In genomic region chr16:74296120-74296464, GRCh38 we compare ENCODE assay signal across 1 cellular context.
TF ChIP-seq lines count a peak whose summit lies in the region.

No MANE protein-coding gene starts in this region.

TF ChIP-seq in IMR-90, 13 proteins besides CTCF, POLR2A, EP300 and RAD21 (continued from another document):
- no peak for TF ChIP-seq MAFK (IDR thresholded peaks at IDR 0.05; ENCODE audit: low read depth, low read length)
- no peak for TF ChIP-seq ELK1 (IDR thresholded peaks at IDR 0.05; ENCODE audit: borderline replicate concordance, low read depth, low read length)
- TF ChIP-seq CEBPB (IDR thresholded peaks at IDR 0.05; ENCODE audit: low read depth, low read length), result no peak
- no peak for TF ChIP-seq RCOR1 (IDR thresholded peaks at IDR 0.05; ENCODE audit: insufficient replicate concordance, low read length)
- no peak for TF ChIP-seq FOS (IDR thresholded peaks at IDR 0.05; ENCODE audit: low read depth, low read length)
- TF ChIP-seq SMC3 (IDR thresholded peaks at IDR 0.05; ENCODE audit: low read depth, low read length), result no peak
- no peak for TF ChIP-seq NFE2L2 (IDR thresholded peaks at IDR 0.05; ENCODE audit: low read depth, low read length)
- no peak for TF ChIP-seq RFX5 (IDR thresholded peaks at IDR 0.05; ENCODE audit: low read depth, low read length)
- TF ChIP-seq CHD1 (IDR thresholded peaks at IDR 0.05; ENCODE audit: low read depth, low read length), result no peak
